Comparison of ENCODE assay signal across 1 cellular context in the genomic region with DNA sequence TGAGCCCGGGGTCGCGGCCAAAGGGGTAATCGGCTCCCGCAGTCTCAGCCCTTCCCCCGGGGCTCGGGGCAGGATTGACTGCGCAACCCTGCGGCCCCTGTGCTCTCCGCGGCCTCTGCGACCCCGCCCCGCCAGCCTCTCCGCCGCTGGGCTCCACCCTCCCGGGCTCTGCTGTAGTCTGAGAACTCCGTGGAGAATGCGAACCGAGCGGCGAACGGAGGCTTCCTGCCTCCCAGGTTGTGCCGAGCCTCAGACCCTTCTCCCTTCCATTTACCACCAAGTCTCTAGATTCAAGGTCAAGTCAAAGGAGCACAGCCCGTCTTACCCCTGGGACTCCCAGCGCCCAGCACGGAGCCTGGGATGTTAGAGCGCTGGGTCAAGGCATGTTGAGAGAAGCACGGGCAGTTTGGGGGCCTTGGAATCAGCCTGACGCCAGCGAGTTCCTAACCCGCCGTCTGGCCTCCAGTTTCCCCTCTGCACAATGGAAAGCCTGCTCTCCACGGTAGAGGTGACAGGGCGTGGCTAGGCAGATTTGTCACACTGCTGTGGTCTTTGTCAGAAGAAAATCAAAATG.
TF ChIP-seq lines count a peak whose summit lies in the region.

No MANE protein-coding gene starts in this region.

TF ChIP-seq in endothelial cell of umbilical vein, 7 proteins besides CTCF, POLR2A, EP300 and RAD21:
- no peak for TF ChIP-seq MYC (IDR thresholded peaks at IDR 0.05; ENCODE audit: low read depth, low read length)
- peak; percentile 23 for TF ChIP-seq POLR2AphosphoS5 (IDR thresholded peaks at IDR 0.05; ENCODE audit: insufficient read depth, low read depth, low read length)
